In the genomic region with DNA sequence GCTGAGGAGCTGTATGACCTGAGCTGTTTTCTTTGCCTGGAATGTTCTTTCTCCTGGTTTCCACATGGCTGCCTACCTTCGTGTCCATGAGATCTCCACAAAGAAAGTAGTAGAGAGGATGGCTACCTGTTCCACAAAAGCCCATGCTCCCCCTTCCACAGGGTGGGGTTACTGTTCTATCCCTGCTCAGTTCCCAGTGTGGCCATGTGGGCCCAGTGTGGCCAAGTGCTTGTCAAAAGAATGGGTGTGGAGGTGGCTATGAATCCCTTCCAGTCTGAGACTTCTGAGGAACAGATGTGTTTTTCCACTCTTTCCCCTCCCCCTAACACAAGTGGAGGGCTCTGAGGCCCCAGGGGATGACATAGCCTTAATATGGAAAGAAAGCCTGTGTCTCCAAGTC, we compare ENCODE assay signal across 12 cellular contexts. TPM values are rescaled to one million over a fixed set of nuclear protein-coding genes. Genes with fewer than 3 reads are reported as not detected.
DNase-seq lines count a peak whose midpoint lies in the region; ATAC-seq and TF ChIP-seq lines count a peak whose summit lies in the region.
"Had no signal": no experiment of that assay in that cellular context is flagged by ENCODE, and none has a peak within 500 bp of the region (broad histone marks: within the 10 kb centered on the region; RNA-seq: fewer than 3 reads in every experiment).

No MANE protein-coding gene starts in this region.

- ATAC-seq in effector memory CD8-positive, alpha-beta T cell (replicated peaks) = no peak
- ATAC-seq in GM19463 (IDR thresholded peaks at IDR 0.05; ENCODE audit: unreplicated experiment) (no peak), left colon (no peak)

- no peak for TF ChIP-seq CTCF in thyroid gland (IDR thresholded peaks at IDR 0.05)

- H3K27ac ChIP-seq in thyroid gland = peak overlapping the region in 2 of 3 donors; percentile 15 to 26

- H3K36me3 Mint-ChIP-seq in activated naive CD4-positive, alpha-beta T cell treated with anti-CD3 and anti-CD28 coated beads, Interleukin-2, amount 50 U/mL, for 24 hours = no peaks in the 10 kb centered on the region
- no peaks in the 10 kb centered on the region for H3K36me3 Mint-ChIP-seq in activated naive CD4-positive, alpha-beta T cell treated with anti-CD3 and anti-CD28 coated beads, Interleukin-2, amount 10 ng/mL, durations not matched to agents 7 days and 5 days
- no peaks in the 10 kb centered on the region for H3K36me3 Mint-ChIP-seq in effector memory CD8-positive, alpha-beta T cell (ENCODE audit: insufficient read depth)
- H3K36me3 Mint-ChIP-seq: CD14-positive monocyte had no signal

- H3K36me3 ChIP-seq in thyroid gland = no peaks in the 10 kb centered on the region

- intact Hi-C loops in thyroid gland (cut with DNase I) = no loop called here
- intact Hi-C loops in left colon (cut with DNase I, micrococcal nuclease) = no loop called here

- CTCF ChIA-PET in activated naive CD4-positive, alpha-beta T cell treated with anti-CD3 and anti-CD28 coated beads, Interleukin-2, amount 10 ng/mL, durations not matched to agents 7 days and 5 days (lab: Charles Lee) = interaction anchor here (0.6 kb wide), 1 partner anchor 12 kb away, joined by 3 read pairs; no protein-coding TSS in a partner anchor

- TF ChIP-seq POLR2A in thyroid gland (IDR thresholded peaks at IDR 0.05) = peak in 1 of 2 donors; percentile 9

- no peaks in the 10 kb centered on the region for H3K27me3 ChIP-seq in thyroid gland

- H3K4me1 Mint-ChIP-seq in activated naive CD4-positive, alpha-beta T cell treated with anti-CD3 and anti-CD28 coated beads, Interleukin-2, amount 50 U/mL, for 24 hours = peaks cover 79% of the 10 kb centered on the region
- H3K4me1 Mint-ChIP-seq in activated naive CD4-positive, alpha-beta T cell treated with anti-CD3 and anti-CD28 coated beads, Interleukin-2, amount 10 ng/mL, durations not matched to agents 7 days and 5 days = peaks cover 51% of the 10 kb centered on the region
- peaks cover 14 to 22% of the 10 kb centered on the region in 2 donors for H3K4me1 Mint-ChIP-seq in effector memory CD8-positive, alpha-beta T cell (ENCODE audit: low read depth in 2 of 2)
- H3K4me1 Mint-ChIP-seq: CD14-positive monocyte had no signal

- H3K4me3 Mint-ChIP-seq in activated naive CD4-positive, alpha-beta T cell treated with anti-CD3 and anti-CD28 coated beads, Interleukin-2, amount 50 U/mL, for 24 hours = no peak overlapping the region
- no peak overlapping the region for H3K4me3 Mint-ChIP-seq in activated naive CD4-positive, alpha-beta T cell treated with anti-CD3 and anti-CD28 coated beads, Interleukin-2, amount 10 ng/mL, durations not matched to agents 7 days and 5 days
- H3K4me3 Mint-ChIP-seq in effector memory CD8-positive, alpha-beta T cell = no peak overlapping the region
- H3K4me3 Mint-ChIP-seq: CD14-positive monocyte had no signal

- WGBS in thyroid gland, 2 donors = 38 to 44% methylated on average over 1 of the region's 1 CpG

- no peak overlapping the region for H3K4me3 ChIP-seq in thyroid gland (replicated peaks in 1 of 3)

- no peaks in the 10 kb centered on the region for H3K9me3 ChIP-seq in thyroid gland

- H3K9me3 Mint-ChIP-seq in activated naive CD4-positive, alpha-beta T cell treated with anti-CD3 and anti-CD28 coated beads, Interleukin-2, amount 50 U/mL, for 24 hours = peaks cover 4% of the 10 kb centered on the region
- peaks cover 7% of the 10 kb centered on the region for H3K9me3 Mint-ChIP-seq in activated naive CD4-positive, alpha-beta T cell treated with anti-CD3 and anti-CD28 coated beads, Interleukin-2, amount 10 ng/mL, durations not matched to agents 7 days and 5 days
- no peaks in the 10 kb centered on the region for H3K9me3 Mint-ChIP-seq in effector memory CD8-positive, alpha-beta T cell

- H3K4me1 ChIP-seq in thyroid gland = peaks cover 6 to 10% of the 10 kb centered on the region in 2 donors

- H3K27ac Mint-ChIP-seq in activated naive CD4-positive, alpha-beta T cell treated with anti-CD3 and anti-CD28 coated beads, Interleukin-2, amount 50 U/mL, for 24 hours = peak overlapping the region; percentile 97
- no peak overlapping the region for H3K27ac Mint-ChIP-seq in activated naive CD4-positive, alpha-beta T cell treated with anti-CD3 and anti-CD28 coated beads, Interleukin-2, amount 10 ng/mL, durations not matched to agents 7 days and 5 days
- H3K27ac Mint-ChIP-seq in effector memory CD8-positive, alpha-beta T cell = peak overlapping the region; percentile 14 to 21
- H3K27ac Mint-ChIP-seq: CD14-positive monocyte had no signal

- H3K27me3 Mint-ChIP-seq in activated naive CD4-positive, alpha-beta T cell treated with anti-CD3 and anti-CD28 coated beads, Interleukin-2, amount 50 U/mL, for 24 hours = no peaks in the 10 kb centered on the region
- H3K27me3 Mint-ChIP-seq in activated naive CD4-positive, alpha-beta T cell treated with anti-CD3 and anti-CD28 coated beads, Interleukin-2, amount 10 ng/mL, durations not matched to agents 7 days and 5 days = no peaks in the 10 kb centered on the region
- H3K27me3 Mint-ChIP-seq in effector memory CD8-positive, alpha-beta T cell = peaks cover 0 to 6% of the 10 kb centered on the region in 2 donors

- DNase-seq in activated naive CD4-positive, alpha-beta T cell treated with anti-CD3 and anti-CD28 coated beads, Interleukin-2, amount 10 ng/mL, durations not matched to agents 7 days and 5 days = no peak
- peak; percentile 70 to 91 for DNase-seq in NCI-H524 (lab: John Stamatoyannopoulos, UW)
- no peak for DNase-seq in effector memory CD8-positive, alpha-beta T cell
- peak; percentile 39 to 54 for DNase-seq in thyroid gland
- DNase-seq in left colon = no peak
- DNase-seq: GOT3, MM.1S, NCI-H1105, NCI-H1694 treated with DMSO at 0.1 percent for 48 hours had no signal

RNA-seq across cellular contexts. Expression of gene HSP90B1, which starts 26.2 kb away (rescaled TPM):
- total RNA-seq in thyroid gland = 1,000 to 10,000 TPM; 1,103 to 2,326 (median 1,708) TPM
- 100 to 1,000 TPM; 440 to 482 TPM for total RNA-seq in left colon

Comparison
In these comparisons a context has a peak if more than half of its experiments do, and no peak if none do; other contexts are left out.
1. DNase-seq: peak in NCI-H524 (2 of 2) and thyroid gland (2 of 2); none in activated naive CD4-positive, alpha-beta T cell treated with anti-CD3 and anti-CD28 coated beads, Interleukin-2, amount 10 ng/mL, durations not matched to agents 7 days and 5 days (single experiment), effector memory CD8-positive, alpha-beta T cell (0 of 3) and left colon (0 of 2).